ENCODE assay signal across 9 cellular contexts in the genomic region with DNA sequence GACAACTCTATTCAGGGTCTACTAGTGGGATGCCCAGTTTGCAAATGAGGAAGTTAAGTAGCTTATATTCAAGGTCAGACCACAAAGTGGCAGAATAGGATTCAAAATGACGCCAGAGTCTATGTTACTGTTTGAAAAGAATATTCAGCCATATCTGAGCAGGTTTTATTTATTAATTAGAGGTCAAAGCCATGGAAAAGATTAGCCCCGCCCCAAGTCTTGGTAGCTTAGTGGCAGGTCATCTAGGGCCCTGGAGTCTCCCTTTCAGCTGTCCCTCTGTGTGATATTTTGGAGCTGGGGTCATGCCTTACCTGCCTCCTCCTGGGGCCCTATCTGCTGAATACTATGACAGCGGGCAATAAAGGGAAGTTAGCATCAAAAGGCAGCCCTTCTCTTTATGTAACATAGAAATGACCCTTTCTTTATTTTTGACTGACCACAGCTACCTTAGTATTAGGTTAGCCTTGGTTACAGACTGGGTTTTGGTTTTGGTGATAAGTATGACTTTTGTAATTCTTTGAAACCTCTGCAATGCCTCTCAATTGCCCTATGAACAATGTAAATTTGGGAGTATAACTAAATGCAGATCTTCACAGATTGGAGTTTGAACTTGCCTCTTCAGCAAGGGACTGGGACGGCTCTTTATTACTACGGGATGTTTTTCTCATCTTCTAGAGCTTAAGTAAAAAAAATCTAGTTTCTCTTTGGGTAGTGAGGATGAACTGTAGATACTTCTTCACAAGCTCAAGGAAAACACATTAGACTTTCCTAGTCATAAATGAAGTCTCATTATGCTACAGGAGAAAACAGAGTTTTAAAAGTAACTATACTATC.
DNase-seq lines count a peak whose midpoint lies in the region; ATAC-seq and TF ChIP-seq lines count a peak whose summit lies in the region.
"Had no signal": no experiment of that assay in that cellular context is flagged by ENCODE, and none has a peak within 500 bp of the region (broad histone marks: within the 10 kb centered on the region; RNA-seq: fewer than 3 reads in every experiment).

No MANE protein-coding gene starts in this region.

- H3K27ac ChIP-seq in naive thymus-derived CD4-positive, alpha-beta T cell (ENCODE audit: low read depth, low read length): peak overlapping the region; percentile 84
- H3K27ac ChIP-seq in gastroesophageal sphincter: no peak overlapping the region

- TF ChIP-seq EP300 in gastroesophageal sphincter (IDR thresholded peaks at IDR 0.05): no peak

- TF ChIP-seq CTCF in gastroesophageal sphincter (IDR thresholded peaks at IDR 0.05): no peak

- intact Hi-C loops in naive thymus-derived CD4-positive, alpha-beta T cell (cut with micrococcal nuclease): loop anchor here (1.0 to 10.0 kb wide), 11 partner anchors 8 to 588 kb away; a partner anchor contains a TSS

- H3K4me3 ChIP-seq in naive thymus-derived CD4-positive, alpha-beta T cell (ENCODE audit: low read length): peak overlapping the region; percentile 37
- H3K4me3 ChIP-seq in gastroesophageal sphincter (no peak overlapping the region), H7 (ENCODE audit: insufficient read depth, low read depth, low read length) (no peak overlapping the region)

- DNase-seq in NCI-H2107 treated with DMSO at 0.1 percent for 48 hours (lab: John Stamatoyannopoulos, UW; ENCODE audit: unreplicated experiment) (peak; percentile 7), NCI-H2107 (lab: John Stamatoyannopoulos, UW) (no peak), OCI-M2 (lab: John Stamatoyannopoulos, UW; ENCODE audit: unreplicated experiment) (peak; percentile 37), DMS153 treated with DMSO at 0.1 percent for 48 hours (lab: John Stamatoyannopoulos, UW; ENCODE audit: unreplicated experiment) (no peak), H7 (no peak)
- DNase-seq in naive thymus-derived CD4-positive, alpha-beta T cell: peak in 1 of 9 donors; percentile 44
- DNase-seq: activated CD4-positive, alpha-beta T cell treated with anti-CD3 and anti-CD28 coated beads, Interleukin-2, amount 50 U/mL, for 48 hours had no signal

- ATAC-seq in HG02852 (IDR thresholded peaks at IDR 0.05; ENCODE audit: unreplicated experiment): peak; percentile 21
- peak; percentile 32 for ATAC-seq in naive thymus-derived CD4-positive, alpha-beta T cell
- ATAC-seq in gastroesophageal sphincter: no peak

- no peaks in the 10 kb centered on the region for H3K27me3 Mint-ChIP-seq in naive thymus-derived CD4-positive, alpha-beta T cell

- 85% methylated on average over 4 to 5 of the region's 5 CpGs for WGBS in gastroesophageal sphincter (ENCODE audit: low coverage in 1 of 2), 2 donors

- H3K4me1 Mint-ChIP-seq in naive thymus-derived CD4-positive, alpha-beta T cell: peaks cover 54 to 92% (median 89%) of the 10 kb centered on the region in 7 donors

- peaks cover 0 to 11% (median 0%) of the 10 kb centered on the region in 5 donors for H3K36me3 Mint-ChIP-seq in naive thymus-derived CD4-positive, alpha-beta T cell

- peak overlapping the region; percentile 90 to 100 (median 95) for H3K27ac Mint-ChIP-seq in naive thymus-derived CD4-positive, alpha-beta T cell

- H3K4me1 ChIP-seq in naive thymus-derived CD4-positive, alpha-beta T cell (ENCODE audit: control insufficient read depth in 2 of 2, insufficient read depth in 2 of 2, low read length in 2 of 2): peaks cover 66 to 73% of the 10 kb centered on the region in 2 donors
- peaks cover 0 to 19% (median 0%) of the 10 kb centered on the region in 3 donors for H3K4me1 ChIP-seq in gastroesophageal sphincter

- no peaks in the 10 kb centered on the region for H3K9me3 ChIP-seq in naive thymus-derived CD4-positive, alpha-beta T cell (ENCODE audit: control insufficient read depth in 2 of 3, low read length in 3 of 3)
- no peaks in the 10 kb centered on the region for H3K9me3 ChIP-seq in gastroesophageal sphincter

- no peak for TF ChIP-seq POLR2A in gastroesophageal sphincter (IDR thresholded peaks at IDR 0.05)

- peaks cover 0 to 7% (median 0%) of the 10 kb centered on the region in 11 donors for H3K9me3 Mint-ChIP-seq in naive thymus-derived CD4-positive, alpha-beta T cell

- no peaks in the 10 kb centered on the region for H3K36me3 ChIP-seq in naive thymus-derived CD4-positive, alpha-beta T cell (ENCODE audit: control insufficient read depth in 2 of 3, insufficient read depth in 3 of 3, low read length in 3 of 3)
- no peaks in the 10 kb centered on the region for H3K36me3 ChIP-seq in gastroesophageal sphincter
- H3K36me3 ChIP-seq in H7 (replicated peaks; ENCODE audit: control insufficient read depth, insufficient read depth, low read length): no peaks in the 10 kb centered on the region

- no peaks in the 10 kb centered on the region for H3K27me3 ChIP-seq in naive thymus-derived CD4-positive, alpha-beta T cell (ENCODE audit: control insufficient read depth in 2 of 2, insufficient read depth in 2 of 2, low read length in 2 of 2)
- H3K27me3 ChIP-seq in gastroesophageal sphincter (no peaks in the 10 kb centered on the region), H7 (ENCODE audit: control insufficient read depth, insufficient read depth, low read length) (no peaks in the 10 kb centered on the region)

- CTCF ChIA-PET in naive thymus-derived CD4-positive, alpha-beta T cell (lab: Charles Lee): interaction anchor here (0.7 to 5.4 kb wide), 12 partner anchors 9 to 411 kb away, joined by 3 to 35 read pairs (median 4); a partner anchor contains a TSS

- POLR2A ChIA-PET in naive thymus-derived CD4-positive, alpha-beta T cell (lab: Charles Lee): interaction anchor here (0.6 to 2.2 kb wide), 18 partner anchors 9 to 246 kb away, joined by 3 to 34 read pairs (median 3); a partner anchor contains a TSS

- H3K4me3 Mint-ChIP-seq in naive thymus-derived CD4-positive, alpha-beta T cell: peak overlapping the region; percentile 12 to 94 (median 80)

Comparison
In these comparisons a context has a peak if more than half of its experiments do, and no peak if none do; other contexts are left out.
1. DNase-seq: peak in NCI-H2107 treated with DMSO at 0.1 percent for 48 hours (single experiment) and OCI-M2 (single experiment); none in NCI-H2107 (single experiment), DMS153 treated with DMSO at 0.1 percent for 48 hours (single experiment) and H7 (single experiment).